2 cellular contexts compared by ENCODE assay signal in genomic region chr4:169275180-169275579, GRCh38.
TF ChIP-seq lines count a peak whose summit lies in the region.

No MANE protein-coding gene starts in this region.

TF ChIP-seq in HepG2, 621 proteins besides CTCF, POLR2A, EP300 and RAD21:
- TF ChIP-seq PBX3 (CRISPR knock-in tag; IDR thresholded peaks at IDR 0.05; ENCODE audit: borderline replicate concordance) (no peak), CREB1 (IDR thresholded peaks at IDR 0.05) (peak; percentile 92), CREB1 (CRISPR knock-in tag; IDR thresholded peaks at IDR 0.05) (no peak), ATF7 (IDR thresholded peaks at IDR 0.05) (peak; percentile 96), ATF7 (CRISPR knock-in tag; IDR thresholded peaks at IDR 0.05) (no peak)

TF ChIP-seq in K562, 482 proteins besides CTCF, POLR2A, EP300 and RAD21:
- TF ChIP-seq ATF7 (IDR thresholded peaks at IDR 0.05) (peak; percentile 53), RAD51 (IDR thresholded peaks at IDR 0.05; ENCODE audit: borderline replicate concordance, low read depth) (no peak)
- TF ChIP-seq, protein P1, sequence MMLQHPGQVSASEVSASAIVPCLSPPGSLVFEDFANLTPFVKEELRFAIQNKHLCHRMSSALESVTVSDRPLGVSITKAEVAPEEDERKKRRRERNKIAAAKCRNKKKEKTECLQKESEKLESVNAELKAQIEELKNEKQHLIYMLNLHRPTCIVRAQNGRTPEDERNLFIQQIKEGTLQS (IDR thresholded peaks at IDR 0.05): peak; percentile 64
- TF ChIP-seq, protein P1 (CRISPR knock-in tag; conservative IDR thresholded peaks at IDR 0.05): no peak
